ENCODE assay signal across 8 cellular contexts in the genomic region with DNA sequence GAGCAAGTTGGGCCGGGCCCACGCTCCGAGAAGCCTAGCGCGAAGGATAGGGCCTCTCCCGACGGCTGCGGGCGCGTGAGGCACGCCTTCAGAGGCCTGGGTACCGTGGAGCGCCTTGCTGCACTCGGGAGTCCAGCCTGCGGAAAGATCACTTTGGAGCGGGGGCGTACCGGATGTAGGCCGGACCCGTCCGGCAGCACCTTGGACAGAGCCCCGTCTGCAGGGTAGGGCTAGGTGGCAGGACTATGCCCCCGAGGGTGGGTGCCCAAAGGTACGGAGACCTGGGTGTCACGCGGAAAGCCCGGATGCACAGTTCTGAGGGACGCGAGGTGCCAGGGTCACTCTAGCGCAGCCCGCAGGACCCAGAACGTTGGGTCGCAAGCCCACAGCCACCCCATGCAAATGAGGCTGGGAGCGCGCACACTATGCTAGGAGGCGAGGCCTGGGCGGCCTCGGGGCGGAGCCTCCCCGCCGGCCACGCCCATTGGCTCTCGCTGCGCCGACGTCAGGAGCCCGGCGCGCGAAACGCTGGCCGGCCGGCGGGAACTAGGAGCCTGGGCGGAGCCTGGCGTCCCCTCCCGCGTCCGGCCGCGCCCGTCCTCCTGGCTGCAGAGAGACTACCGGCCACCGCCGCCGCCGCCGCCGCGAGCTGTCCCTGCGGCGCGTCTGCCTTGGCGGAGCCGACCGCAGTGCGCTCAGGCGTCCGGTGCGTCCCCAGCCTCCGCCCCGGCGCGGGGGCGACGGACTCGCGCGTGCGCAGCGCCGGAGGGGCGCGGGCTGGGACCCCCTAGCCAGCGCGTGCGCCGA. TPM values are rescaled to one million over a fixed set of nuclear protein-coding genes. Genes with fewer than 3 reads are reported as not detected.
A peak's percentile ranks its signal among the peaks of the same experiment; 100 is the strongest.
DNase-seq lines count a peak whose midpoint lies in the region; ATAC-seq, FAIRE-seq and TF ChIP-seq lines count a peak whose summit lies in the region.

A gene (plus strand): TSS at position 611 of the 807 bp plus-strand sequence. CDS start 327 bp downstream, outside the sequence.

- intact Hi-C loops in adrenal gland (cut with DNase I) (no loop called here), heart left ventricle (cut with DNase I) (loop anchor here in 1 of 10 donors (10.0 kb wide), 1 partner anchor 94 kb away; no protein-coding TSS in a partner anchor), posterior cingulate gyrus (cut with DNase I) (no loop called here)

- H3K9me3 ChIP-seq in adrenal gland (replicated peaks in 1 of 3) (no peaks in the 10 kb centered on the region), heart left ventricle (no peaks in the 10 kb centered on the region)

- DNase-seq in GM12892 (ENCODE audit: insufficient read length) (peak; percentile 97), NCI-H128 (lab: John Stamatoyannopoulos, UW; ENCODE audit: unreplicated experiment) (peak; percentile 70), T-cell (peak; percentile 25 to 75 (median 57)), adrenal gland (peak; percentile 81 to 92 (median 85)), heart left ventricle (peak; percentile 88 to 95 (median 90)), posterior cingulate gyrus (peak; percentile 75 to 98 (median 84)), type B pancreatic cell (ENCODE audit: extremely low spot score, unreplicated experiment) (peak; percentile 92)

- H3K36me3 ChIP-seq in adrenal gland (replicated peaks in 1 of 2) (no peaks in the 10 kb centered on the region), heart left ventricle (peaks cover 0 to 17% (median 0%) of the 10 kb centered on the region in 9 donors)

- TF ChIP-seq POLR2A in GM12892 (IDR thresholded peaks at IDR 0.05; ENCODE audit: low read depth, low read length) (no peak; the same call in 1 of the 2 replicates), adrenal gland (IDR thresholded peaks at IDR 0.05) (peak in 1 of 2 donors; percentile 60), heart left ventricle (IDR thresholded peaks at IDR 0.05) (peak in 1 of 2 donors; percentile 77)

- H3K27ac ChIP-seq in adrenal gland (peak within 1 kb of the TSS in 4 of 5 donors; percentile 19 to 77 (median 34)), heart left ventricle (peak within 1 kb of the TSS in 11 of 12 donors; percentile 24 to 79 (median 55))

- ATAC-seq in HG02678 (IDR thresholded peaks at IDR 0.05; ENCODE audit: unreplicated experiment), result peak; percentile 82
- peak; percentile 79 to 81 (median 80) for ATAC-seq in T-cell (replicated peaks in 1 of 4)
- peak; percentile 90 to 95 (median 92) for ATAC-seq in heart left ventricle

- WGBS in adrenal gland, 4 donors, result 0 to 2% (median 2%) methylated on average over 2 to 98 of the region's 98 CpGs; no CpG with 5 or more reads in 1 of the 4 donors
- 0 to 1% (median 1%) methylated on average over 45 to 98 of the region's 98 CpGs for WGBS in heart left ventricle, 4 donors

- no peak within 1 kb of the TSS for H3K27ac Mint-ChIP-seq in T-cell
- H3K27ac Mint-ChIP-seq in type B pancreatic cell, result peak within 1 kb of the TSS; percentile 53

- TF ChIP-seq CTCF in adrenal gland (IDR thresholded peaks at IDR 0.05) (peak in 1 of 6 experiments; percentile 7), heart left ventricle (IDR thresholded peaks at IDR 0.05) (no peak), type B pancreatic cell (conservative IDR thresholded peaks at IDR 0.05) (no peak)

- H3K4me3 Mint-ChIP-seq in T-cell (peak within 1 kb of the TSS; percentile 63 to 77 (median 73)), type B pancreatic cell (peak within 1 kb of the TSS; percentile 83)

- H3K4me1 ChIP-seq in adrenal gland (replicated peaks in 1 of 2) (peaks cover 17 to 33% of the 10 kb centered on the region in 2 donors), heart left ventricle (peaks cover 3 to 64% (median 40%) of the 10 kb centered on the region in 12 donors)

- CTCF ChIA-PET in T-cell (lab: Charles Lee), result interaction anchor here (0.7 to 0.8 kb wide), 2 partner anchors 59 to 113 kb away, joined by 3 to 6 read pairs; no protein-coding TSS in a partner anchor

- H3K4me3 ChIP-seq in adrenal gland (peak within 1 kb of the TSS; percentile 22 to 93 (median 76)), heart left ventricle (peak within 1 kb of the TSS; percentile 62 to 95 (median 78))

- H3K4me1 Mint-ChIP-seq in T-cell (peaks cover 14 to 32% (median 16%) of the 10 kb centered on the region in 3 donors), type B pancreatic cell (ENCODE audit: unreplicated experiment) (peaks cover 13% of the 10 kb centered on the region)

- no peaks in the 10 kb centered on the region for H3K36me3 Mint-ChIP-seq in T-cell
- H3K36me3 Mint-ChIP-seq in type B pancreatic cell, result peaks cover 3% of the 10 kb centered on the region

- POLR2A ChIA-PET in T-cell (lab: Charles Lee), result no interaction called here

- peak; percentile 100 for FAIRE-seq in GM12892 (lab: Jason Lieb, UNC)

- H3K9me3 Mint-ChIP-seq in T-cell (no peaks in the 10 kb centered on the region), type B pancreatic cell (no peaks in the 10 kb centered on the region)

- H3K27me3 ChIP-seq in adrenal gland (peaks cover 42% of the 10 kb centered on the region), heart left ventricle (peaks cover 41 to 46% (median 42%) of the 10 kb centered on the region in 9 donors)

- H3K27me3 Mint-ChIP-seq in T-cell (peaks cover 16 to 31% of the 10 kb centered on the region in 2 donors), type B pancreatic cell (peaks cover 7% of the 10 kb centered on the region)

RNA-seq across cellular contexts. Expression of the gene that starts here (rescaled TPM):
- polyA plus RNA-seq in GM12892 (2012; ENCODE audit: missing spikeins), result 9.3 TPM
- total RNA-seq in T-cell, result 1 to 10 TPM; 1.9 to 3.3 (median 3.1) TPM
- 10 to 100 TPM in 7 of 8 donors, 1 to 10 TPM in 1; 7.4 to 17.0 (median 13.5) TPM for total RNA-seq in adrenal gland
- polyA plus RNA-seq in adrenal gland, result 10 to 100 TPM in 1 of 3 donors, 1 to 10 TPM in 2; 4.1 to 14.6 (median 8.1) TPM
- 10 to 100 TPM in 1 of 9 donors, 1 to 10 TPM in 8; 6.9 to 16.3 (median 9.0) TPM for total RNA-seq in heart left ventricle
- polyA plus RNA-seq in heart left ventricle, result 10 to 100 TPM in 1 of 2 donors, 1 to 10 TPM in 1; 8.1 to 15.2 TPM
- total RNA-seq in type B pancreatic cell (ENCODE audit: low replicate concordance), result 18.1 and 23.8 TPM in 2 replicates

Comparison
In these comparisons a context has a peak if more than half of its experiments do, and no peak if none do; other contexts are left out.
1. Peak in every context shown above with its lines: DNase-seq, ATAC-seq, H3K4me3 ChIP-seq and H3K27ac ChIP-seq.